ENCODE assay signal across 1 cellular context in genomic region chr5:10856646-10857332, GRCh38.
TF ChIP-seq lines count a peak whose summit lies in the region.

No MANE protein-coding gene starts in this region.

TF ChIP-seq in H1, 55 proteins besides CTCF, POLR2A, EP300 and RAD21 (continued from another document):
- TF ChIP-seq ATF2 (IDR thresholded peaks at IDR 0.05; ENCODE audit: low read length) (no peak), E2F6 (IDR thresholded peaks at IDR 0.05) (no peak), CREB1 (IDR thresholded peaks at IDR 0.05) (peak; percentile 54; the same call in 1 of the 2 replicates), CHD2 (IDR thresholded peaks at IDR 0.05; ENCODE audit: low read length) (0 out of 2 replicates have a peak, but pooled peaks have one; percentile 47), CBX5 (IDR thresholded peaks at IDR 0.05; ENCODE audit: low read depth, low read length) (no peak), ASH2L (IDR thresholded peaks at IDR 0.05; ENCODE audit: low read length) (peak; percentile 69), CHD7 (IDR thresholded peaks at IDR 0.05; ENCODE audit: insufficient replicate concordance, low read length) (peak; percentile 56)
